14 cellular contexts compared by ENCODE assay signal in the genomic region with DNA sequence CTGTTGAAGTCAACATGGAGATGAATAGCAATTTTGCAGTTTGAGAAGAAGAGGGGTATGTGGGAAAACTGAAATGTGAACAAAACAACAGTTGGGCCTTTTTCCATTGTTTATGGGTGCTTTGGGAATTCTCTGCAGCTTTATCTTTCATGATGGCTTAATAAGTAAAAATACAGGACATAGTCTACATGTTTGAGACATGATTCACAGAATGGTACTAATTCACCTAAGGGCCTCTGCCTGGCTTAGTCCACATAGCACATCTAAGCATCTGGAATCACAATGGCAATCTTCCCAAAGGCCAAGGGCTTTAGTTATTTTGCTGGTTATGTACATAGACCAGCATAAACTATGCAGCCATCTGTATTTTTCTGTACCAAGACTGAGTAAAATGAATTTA.
DNase-seq lines count a peak whose midpoint lies in the region; ATAC-seq and TF ChIP-seq lines count a peak whose summit lies in the region.
"Had no signal": no experiment of that assay in that cellular context is flagged by ENCODE, and none has a peak within 500 bp of the region (broad histone marks: within the 10 kb centered on the region; RNA-seq: fewer than 3 reads in every experiment).

No MANE protein-coding gene starts in this region.

- no peaks in the 10 kb centered on the region for H3K27me3 ChIP-seq in GM23338 (ENCODE audit: insufficient read depth)

- no peak overlapping the region for H3K4me3 Mint-ChIP-seq in GM23338
- H3K4me3 Mint-ChIP-seq: naive B cell; T-helper 2 cell treated with Interferon-gamma antibody and Interleukin-4, amounts not matched to agents 5 μg/mL and 100 μg/mL, for 36 hours had no signal

- H3K4me3 ChIP-seq in GM23338 = no peak overlapping the region

- H3K4me2 ChIP-seq in GM23338 = no peak overlapping the region

- H3K27me3 Mint-ChIP-seq in GM23338 (ENCODE audit: insufficient read depth, low read depth, poor library complexity) = no peaks in the 10 kb centered on the region
- H3K27me3 Mint-ChIP-seq: naive B cell had no signal

- no peak overlapping the region for H3K27ac Mint-ChIP-seq in GM23338
- H3K27ac Mint-ChIP-seq: naive B cell; T-helper 2 cell treated with Interferon-gamma antibody and Interleukin-4, amounts not matched to agents 5 μg/mL and 100 μg/mL, for 36 hours had no signal

- no peaks in the 10 kb centered on the region for H3K9me2 ChIP-seq in GM23338 (ENCODE audit: insufficient read depth)

- H3K4me1 Mint-ChIP-seq in GM23338 = peaks cover 2% of the 10 kb centered on the region; the same call in 2 of the 3 replicates
- H3K4me1 Mint-ChIP-seq: naive B cell had no signal

- H4K20me1 ChIP-seq in GM23338 (replicated peaks; ENCODE audit: insufficient read depth) = no peaks in the 10 kb centered on the region

- H3K9me3 Mint-ChIP-seq in GM23338 = no peaks in the 10 kb centered on the region

- no peaks in the 10 kb centered on the region for H3K79me2 ChIP-seq in GM23338 (replicated peaks; ENCODE audit: insufficient read depth)

- H3K36me3 ChIP-seq in GM23338 (ENCODE audit: insufficient read depth) = no peaks in the 10 kb centered on the region

- TF ChIP-seq CTCF in GM23338 (conservative IDR thresholded peaks at IDR 0.05; ENCODE audit: low read depth in 2 of 2) = no peak

- no peak for ATAC-seq in GM23338
- ATAC-seq in GM19463 (IDR thresholded peaks at IDR 0.05; ENCODE audit: unreplicated experiment) = no peak
- ATAC-seq in HG02571 (IDR thresholded peaks at IDR 0.05; ENCODE audit: unreplicated experiment) = no peak
- ATAC-seq: right cardiac atrium had no signal

- no peaks in the 10 kb centered on the region for H3K4me1 ChIP-seq in GM23338 (ENCODE audit: insufficient read depth)

- H3K27ac ChIP-seq in GM23338 (ENCODE audit: low read depth) = no peak overlapping the region

- no peaks in the 10 kb centered on the region for H3F3A ChIP-seq in GM23338 (replicated peaks; ENCODE audit: low read depth)

- peak overlapping the region; percentile 40; the same call in 1 of the 2 replicates for H2AFZ ChIP-seq in GM23338

- no peaks in the 10 kb centered on the region for H3K36me3 Mint-ChIP-seq in GM23338 (ENCODE audit: low read depth)
- H3K36me3 Mint-ChIP-seq: naive B cell had no signal

- DNase-seq in GM23338 (ENCODE audit: low spot score) = no peak
- DNase-seq in T1000 (lab: John Stamatoyannopoulos, UW) = peak; percentile 49
- peak; percentile 4 for DNase-seq in fibroblast of the conjunctiva (ENCODE audit: low read depth)
- DNase-seq in smooth muscle cell of the brain vasculature (ENCODE audit: low read depth, low spot score) = peak; percentile 17
- no peak for DNase-seq in amygdala (lab: John Stamatoyannopoulos, UW)
- DNase-seq: activated CD4-positive, alpha-beta T cell treated with anti-CD3 and anti-CD28 coated beads, Interleukin-2, amount 50 U/mL, for 48 hours; activated gamma-delta T cell treated with Interleukin-2 at 50 U/mL for 16 hours; foreskin melanocyte; islet precursor cell; naive B cell; right cardiac atrium had no signal

TF ChIP-seq in GM23338, 12 proteins besides CTCF, POLR2A, EP300 and RAD21:
- TF ChIP-seq ZNF114 (CRISPR knock-in tag; IDR thresholded peaks at IDR 0.05) (no peak), POLR2AphosphoS5 (IDR thresholded peaks at IDR 0.05; ENCODE audit: low read depth) (no peak), ZNF462 (CRISPR knock-in tag; IDR thresholded peaks at IDR 0.05) (no peak), EZH2phosphoT487 (IDR thresholded peaks at IDR 0.05; ENCODE audit: unreplicated experiment) (no peak), ZNF331 (CRISPR knock-in tag; IDR thresholded peaks at IDR 0.05; ENCODE audit: low read depth) (no peak), JUNB (IDR thresholded peaks at IDR 0.05; ENCODE audit: unreplicated experiment) (no peak), NANOG (IDR thresholded peaks at IDR 0.05; ENCODE audit: borderline replicate concordance) (no peak)
- TF ChIP-seq, protein P1, sequence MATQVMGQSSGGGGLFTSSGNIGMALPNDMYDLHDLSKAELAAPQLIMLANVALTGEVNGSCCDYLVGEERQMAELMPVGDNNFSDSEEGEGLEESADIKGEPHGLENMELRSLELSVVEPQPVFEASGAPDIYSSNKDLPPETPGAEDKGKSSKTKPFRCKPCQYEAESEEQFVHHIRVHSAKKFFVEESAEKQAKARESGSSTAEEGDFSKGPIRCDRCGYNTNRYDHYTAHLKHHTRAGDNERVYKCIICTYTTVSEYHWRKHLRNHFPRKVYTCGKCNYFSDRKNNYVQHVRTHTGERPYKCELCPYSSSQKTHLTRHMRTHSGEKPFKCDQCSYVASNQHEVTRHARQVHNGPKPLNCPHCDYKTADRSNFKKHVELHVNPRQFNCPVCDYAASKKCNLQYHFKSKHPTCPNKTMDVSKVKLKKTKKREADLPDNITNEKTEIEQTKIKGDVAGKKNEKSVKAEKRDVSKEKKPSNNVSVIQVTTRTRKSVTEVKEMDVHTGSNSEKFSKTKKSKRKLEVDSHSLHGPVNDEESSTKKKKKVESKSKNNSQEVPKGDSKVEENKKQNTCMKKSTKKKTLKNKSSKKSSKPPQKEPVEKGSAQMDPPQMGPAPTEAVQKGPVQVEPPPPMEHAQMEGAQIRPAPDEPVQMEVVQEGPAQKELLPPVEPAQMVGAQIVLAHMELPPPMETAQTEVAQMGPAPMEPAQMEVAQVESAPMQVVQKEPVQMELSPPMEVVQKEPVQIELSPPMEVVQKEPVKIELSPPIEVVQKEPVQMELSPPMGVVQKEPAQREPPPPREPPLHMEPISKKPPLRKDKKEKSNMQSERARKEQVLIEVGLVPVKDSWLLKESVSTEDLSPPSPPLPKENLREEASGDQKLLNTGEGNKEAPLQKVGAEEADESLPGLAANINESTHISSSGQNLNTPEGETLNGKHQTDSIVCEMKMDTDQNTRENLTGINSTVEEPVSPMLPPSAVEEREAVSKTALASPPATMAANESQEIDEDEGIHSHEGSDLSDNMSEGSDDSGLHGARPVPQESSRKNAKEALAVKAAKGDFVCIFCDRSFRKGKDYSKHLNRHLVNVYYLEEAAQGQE (IDR thresholded peaks at IDR 0.05; ENCODE audit: unreplicated experiment) = no peak

Comparison
In these comparisons a context has a peak if more than half of its experiments do, and no peak if none do; other contexts are left out.
1. DNase-seq: peak in T1000 (single experiment), fibroblast of the conjunctiva (single experiment) and smooth muscle cell of the brain vasculature (single experiment); none in GM23338 (single experiment) and amygdala (0 of 56).